9 cellular contexts compared by ENCODE assay signal in the genomic region with DNA sequence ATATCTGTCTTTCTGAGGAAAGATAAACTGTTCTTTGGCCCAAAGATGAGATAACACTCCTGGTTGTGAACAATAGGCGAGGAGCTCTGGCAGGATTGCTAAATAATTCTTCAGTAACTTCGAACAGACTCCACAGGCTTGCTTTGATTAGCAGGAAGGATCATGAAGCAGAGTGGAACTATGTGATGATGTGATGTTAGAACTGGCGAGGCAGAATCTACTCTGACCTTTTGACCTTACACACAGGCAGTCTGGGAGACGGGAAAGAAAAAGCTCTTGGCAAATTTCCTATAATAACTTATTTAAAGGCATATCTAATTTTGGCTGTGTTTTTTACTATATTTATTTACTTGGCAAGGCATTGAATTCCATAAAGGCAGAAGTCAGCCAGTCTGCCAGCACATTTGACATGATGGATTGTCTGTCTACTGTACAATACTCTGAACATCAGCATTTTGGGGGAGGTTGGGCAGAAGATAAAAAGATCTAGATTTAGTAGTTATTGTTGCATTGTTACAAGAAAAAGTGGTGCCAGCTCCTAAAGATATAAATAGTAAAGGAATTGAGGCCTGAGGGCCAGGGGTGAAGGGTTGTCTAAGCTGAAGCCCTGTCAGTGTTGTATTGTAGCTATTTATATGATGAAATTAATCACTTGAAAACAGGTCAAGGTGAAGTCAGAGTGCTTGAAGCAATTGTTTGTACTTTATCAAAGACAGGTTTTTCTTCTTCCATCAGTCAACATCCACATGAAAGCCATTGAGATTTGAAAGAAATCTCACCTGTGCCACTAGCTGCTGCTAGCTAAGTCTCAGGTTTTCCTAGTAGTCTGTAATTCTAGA.
DNase-seq lines count a peak whose midpoint lies in the region; ATAC-seq, FAIRE-seq and TF ChIP-seq lines count a peak whose summit lies in the region.
"Had no signal": no experiment of that assay in that cellular context is flagged by ENCODE, and none has a peak within 500 bp of the region (broad histone marks: within the 10 kb centered on the region; RNA-seq: fewer than 3 reads in every experiment).

No MANE protein-coding gene starts in this region.

- no peaks in the 10 kb centered on the region for H3K36me3 ChIP-seq in HEK293 (ENCODE audit: control insufficient read depth in 2 of 2, insufficient read depth in 1 of 2, low read length in 2 of 2)
- no peaks in the 10 kb centered on the region for H3K36me3 ChIP-seq in brain microvascular endothelial cell (replicated peaks)
- no peaks in the 10 kb centered on the region for H3K36me3 ChIP-seq in keratinocyte (ENCODE audit: control insufficient read depth in 2 of 2, extremely low read depth in 1 of 2, insufficient read depth in 2 of 2, low read length in 2 of 2)
- no peaks in the 10 kb centered on the region for H3K36me3 ChIP-seq in small intestine (ENCODE audit: control insufficient read depth in 2 of 2, insufficient read depth in 2 of 2, low read length in 2 of 2)
- no peaks in the 10 kb centered on the region for H3K36me3 ChIP-seq in HAP-1 (replicated peaks)

- dilution Hi-C loops in keratinocyte (cut with MboI; ENCODE audit: extremely low pct_ligation_motif_present, low sequenced_read_pairs), result no loop called here

- in situ Hi-C loops in brain microvascular endothelial cell (cut with HindIII; ENCODE audit: low pct_ligation_motif_present, low sequenced_read_pairs) (no loop called here), HAP-1 (cut with MboI; ENCODE audit: low sequenced_read_pairs) (no loop called here)

- POLR2A ChIA-PET in HEK293 (lab: Yijun Ruan, JAX), result no interaction called here

- H3K4me2 ChIP-seq in keratinocyte (ENCODE audit: control insufficient read depth, extremely low read depth, insufficient read depth, low read depth, low read length), result no peak overlapping the region

- DNase-seq in brain microvascular endothelial cell (peak; percentile 96), keratinocyte (ENCODE audit: low read depth, low spot score) (no peak), small intestine (peak; percentile 26), NCI-H82 (lab: John Stamatoyannopoulos, UW) (no peak), GM19240 (ENCODE audit: insufficient read length, low spot score) (no peak), HAP-1 (ENCODE audit: low spot score in 2 of 2) (no peak)
- DNase-seq: NCI-H1436 treated with DMSO at 0.1 percent for 48 hours had no signal

- H3K9ac ChIP-seq in keratinocyte (ENCODE audit: control insufficient read depth, extremely low read depth, insufficient read depth, low read length), result no peak overlapping the region

- no peak for TF ChIP-seq CTCF in HEK293 (tag by site-specific recombination; IDR thresholded peaks at IDR 0.05)
- TF ChIP-seq CTCF in brain microvascular endothelial cell (IDR thresholded peaks at IDR 0.05; ENCODE audit: low read depth, low read length, missing control alignments), result no peak
- no peak for TF ChIP-seq CTCF in keratinocyte (optimal IDR thresholded peaks at IDR 0.05 in 1 of 3, IDR thresholded peaks at IDR 0.05 in 1 of 3, conservative IDR thresholded peaks at IDR 0.05 in 1 of 3; ENCODE audit: extremely low read depth in 1 of 3, insufficient read depth in 2 of 3, low read length in 3 of 3)

- H3K27ac ChIP-seq in HEK293 (ENCODE audit: extremely low read depth, low read depth, low read length) (no peak overlapping the region), brain microvascular endothelial cell (peak overlapping the region; percentile 80), keratinocyte (ENCODE audit: control insufficient read depth, insufficient read depth, low read length) (no peak overlapping the region), small intestine (ENCODE audit: low read depth in 1 of 2, low read length in 1 of 2) (no peak overlapping the region)

- no peaks in the 10 kb centered on the region; the same call in 1 of the 2 replicates for H3K9me3 ChIP-seq in HEK293 (ENCODE audit: control insufficient read depth, insufficient read depth, low read depth, low read length)
- H3K9me3 ChIP-seq in keratinocyte (ENCODE audit: control insufficient read depth, low read depth, low read length), result no peaks in the 10 kb centered on the region
- no peaks in the 10 kb centered on the region for H3K9me3 ChIP-seq in small intestine (ENCODE audit: control insufficient read depth, low read depth)
- H3K9me3 ChIP-seq in HAP-1, result no peaks in the 10 kb centered on the region

- H3K4me1 ChIP-seq in HEK293 (ENCODE audit: control insufficient read depth, insufficient read depth, low read length) (no peaks in the 10 kb centered on the region), keratinocyte (ENCODE audit: control insufficient read depth, extremely low read depth, insufficient read depth, low read length) (no peaks in the 10 kb centered on the region), small intestine (ENCODE audit: control insufficient read depth in 2 of 2, insufficient read depth in 1 of 2, low read depth in 1 of 2, low read length in 1 of 2) (no peaks in the 10 kb centered on the region), HAP-1 (no peaks in the 10 kb centered on the region)

- H3K9me1 ChIP-seq in keratinocyte (ENCODE audit: control insufficient read depth, extremely low read depth, insufficient read depth, low read length), result no peaks in the 10 kb centered on the region

- no peaks in the 10 kb centered on the region for H4K20me1 ChIP-seq in keratinocyte (ENCODE audit: control insufficient read depth, extremely low read depth, insufficient read depth, low read length)

- no peaks in the 10 kb centered on the region for H3K79me2 ChIP-seq in keratinocyte (ENCODE audit: control insufficient read depth, insufficient read depth, low read length)

- H2AFZ ChIP-seq in keratinocyte (ENCODE audit: control insufficient read depth, low read length), result peak overlapping the region; percentile 20

- no peak overlapping the region for H3K4me3 ChIP-seq in HEK293 (ENCODE audit: low read depth, low read length)
- H3K4me3 ChIP-seq in brain microvascular endothelial cell (ENCODE audit: low read depth, low read length), result no peak overlapping the region
- no peak overlapping the region for H3K4me3 ChIP-seq in keratinocyte (ENCODE audit: control insufficient read depth in 2 of 3, extremely low read depth in 1 of 3, insufficient read depth in 2 of 3, low read depth in 1 of 3, low read length in 3 of 3)
- no peak overlapping the region for H3K4me3 ChIP-seq in small intestine (ENCODE audit: low read depth in 1 of 2, low read length in 2 of 2)
- no peak overlapping the region for H3K4me3 ChIP-seq in HAP-1

- no peak for ATAC-seq in HG03439 (IDR thresholded peaks at IDR 0.05; ENCODE audit: unreplicated experiment)

- CTCF ChIA-PET in HEK293 (lab: Yijun Ruan, JAX), result interaction anchor here (0.7 kb wide), 1 partner anchor 15 kb away, joined by 3 read pairs; no protein-coding TSS in a partner anchor

- FAIRE-seq in keratinocyte (lab: Jason Lieb, UNC) (no peak), small intestine (lab: Jason Lieb, UNC) (no peak)

- H3K27me3 ChIP-seq in brain microvascular endothelial cell (replicated peaks), result no peaks in the 10 kb centered on the region
- H3K27me3 ChIP-seq in keratinocyte (ENCODE audit: control insufficient read depth, extremely low read depth, insufficient read depth, low read length), result no peaks in the 10 kb centered on the region
- H3K27me3 ChIP-seq in small intestine (ENCODE audit: control insufficient read depth in 2 of 2, insufficient read depth in 2 of 2, low read length in 2 of 2), result no peaks in the 10 kb centered on the region
- H3K27me3 ChIP-seq in HAP-1 (ENCODE audit: low read depth), result no peaks in the 10 kb centered on the region

- 2 to 14% (median 12%) methylated on average over 4 of the region's 4 CpGs for WGBS in small intestine, 3 donors

TF ChIP-seq in HEK293, 187 proteins besides CTCF, POLR2A, EP300 and RAD21:
- 0 out of 2 replicates have a peak, but pooled peaks have one; percentile 62 for TF ChIP-seq MEIS1 (CRISPR knock-in tag; IDR thresholded peaks at IDR 0.05; ENCODE audit: borderline replicate concordance)
- TF ChIP-seq, protein P1, sequence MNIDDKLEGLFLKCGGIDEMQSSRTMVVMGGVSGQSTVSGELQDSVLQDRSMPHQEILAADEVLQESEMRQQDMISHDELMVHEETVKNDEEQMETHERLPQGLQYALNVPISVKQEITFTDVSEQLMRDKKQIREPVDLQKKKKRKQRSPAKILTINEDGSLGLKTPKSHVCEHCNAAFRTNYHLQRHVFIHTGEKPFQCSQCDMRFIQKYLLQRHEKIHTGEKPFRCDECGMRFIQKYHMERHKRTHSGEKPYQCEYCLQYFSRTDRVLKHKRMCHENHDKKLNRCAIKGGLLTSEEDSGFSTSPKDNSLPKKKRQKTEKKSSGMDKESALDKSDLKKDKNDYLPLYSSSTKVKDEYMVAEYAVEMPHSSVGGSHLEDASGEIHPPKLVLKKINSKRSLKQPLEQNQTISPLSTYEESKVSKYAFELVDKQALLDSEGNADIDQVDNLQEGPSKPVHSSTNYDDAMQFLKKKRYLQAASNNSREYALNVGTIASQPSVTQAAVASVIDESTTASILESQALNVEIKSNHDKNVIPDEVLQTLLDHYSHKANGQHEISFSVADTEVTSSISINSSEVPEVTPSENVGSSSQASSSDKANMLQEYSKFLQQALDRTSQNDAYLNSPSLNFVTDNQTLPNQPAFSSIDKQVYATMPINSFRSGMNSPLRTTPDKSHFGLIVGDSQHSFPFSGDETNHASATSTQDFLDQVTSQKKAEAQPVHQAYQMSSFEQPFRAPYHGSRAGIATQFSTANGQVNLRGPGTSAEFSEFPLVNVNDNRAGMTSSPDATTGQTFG (tag by site-specific recombination; IDR thresholded peaks at IDR 0.05; ENCODE audit: borderline replicate concordance), result no peak

Comparison
In these comparisons a context has a peak if more than half of its experiments do, and no peak if none do; other contexts are left out.
1. DNase-seq: peak in brain microvascular endothelial cell (single experiment) and small intestine (single experiment); none in keratinocyte (single experiment), NCI-H82 (single experiment), GM19240 (single experiment) and HAP-1 (0 of 2).